ENCODE assay signal across 1 cellular context in the genomic region with DNA sequence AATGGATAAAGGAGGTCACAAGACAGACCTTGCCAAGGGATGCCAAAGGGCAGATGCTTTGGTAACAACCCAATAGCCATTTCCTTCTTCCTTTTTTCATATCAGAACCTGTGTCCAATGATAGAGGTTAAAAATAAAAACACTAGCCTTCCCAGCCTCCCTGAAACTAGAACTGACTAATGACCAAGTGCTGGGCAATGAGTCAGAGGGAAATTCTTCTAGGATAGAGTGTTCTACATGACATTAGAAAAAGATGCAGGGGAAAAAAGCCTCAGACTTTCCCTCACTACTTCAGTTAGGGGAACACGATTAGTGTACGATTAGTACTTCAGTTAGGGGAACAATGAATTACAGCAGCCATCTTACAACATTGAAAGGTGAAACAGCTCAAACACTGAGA.
TF ChIP-seq lines count a peak whose summit lies in the region.

No MANE protein-coding gene starts in this region.

TF ChIP-seq in GM12878, 131 proteins besides CTCF, POLR2A, EP300 and RAD21:
- TF ChIP-seq, protein P1, sequence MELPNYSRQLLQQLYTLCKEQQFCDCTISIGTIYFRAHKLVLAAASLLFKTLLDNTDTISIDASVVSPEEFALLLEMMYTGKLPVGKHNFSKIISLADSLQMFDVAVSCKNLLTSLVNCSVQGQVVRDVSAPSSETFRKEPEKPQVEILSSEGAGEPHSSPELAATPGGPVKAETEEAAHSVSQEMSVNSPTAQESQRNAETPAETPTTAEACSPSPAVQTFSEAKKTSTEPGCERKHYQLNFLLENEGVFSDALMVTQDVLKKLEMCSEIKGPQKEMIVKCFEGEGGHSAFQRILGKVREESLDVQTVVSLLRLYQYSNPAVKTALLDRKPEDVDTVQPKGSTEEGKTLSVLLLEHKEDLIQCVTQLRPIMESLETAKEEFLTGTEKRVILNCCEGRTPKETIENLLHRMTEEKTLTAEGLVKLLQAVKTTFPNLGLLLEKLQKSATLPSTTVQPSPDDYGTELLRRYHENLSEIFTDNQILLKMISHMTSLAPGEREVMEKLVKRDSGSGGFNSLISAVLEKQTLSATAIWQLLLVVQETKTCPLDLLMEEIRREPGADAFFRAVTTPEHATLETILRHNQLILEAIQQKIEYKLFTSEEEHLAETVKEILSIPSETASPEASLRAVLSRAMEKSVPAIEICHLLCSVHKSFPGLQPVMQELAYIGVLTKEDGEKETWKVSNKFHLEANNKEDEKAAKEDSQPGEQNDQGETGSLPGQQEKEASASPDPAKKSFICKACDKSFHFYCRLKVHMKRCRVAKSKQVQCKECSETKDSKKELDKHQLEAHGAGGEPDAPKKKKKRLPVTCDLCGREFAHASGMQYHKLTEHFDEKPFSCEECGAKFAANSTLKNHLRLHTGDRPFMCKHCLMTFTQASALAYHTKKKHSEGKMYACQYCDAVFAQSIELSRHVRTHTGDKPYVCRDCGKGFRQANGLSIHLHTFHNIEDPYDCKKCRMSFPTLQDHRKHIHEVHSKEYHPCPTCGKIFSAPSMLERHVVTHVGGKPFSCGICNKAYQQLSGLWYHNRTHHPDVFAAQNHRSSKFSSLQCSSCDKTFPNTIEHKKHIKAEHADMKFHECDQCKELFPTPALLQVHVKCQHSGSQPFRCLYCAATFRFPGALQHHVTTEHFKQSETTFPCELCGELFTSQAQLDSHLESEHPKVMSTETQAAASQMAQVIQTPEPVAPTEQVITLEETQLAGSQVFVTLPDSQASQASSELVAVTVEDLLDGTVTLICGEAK (IDR thresholded peaks at IDR 0.05; ENCODE audit: borderline replicate concordance): no peak
- TF ChIP-seq ETV6 (conservative IDR thresholded peaks at IDR 0.05 in 1 of 2, IDR thresholded peaks at IDR 0.05 in 1 of 2; ENCODE audit: borderline replicate concordance in 1 of 2, low read depth in 1 of 2) (no peak), EED (IDR thresholded peaks at IDR 0.05; ENCODE audit: low read depth) (no peak), ESRRA (IDR thresholded peaks at IDR 0.05; ENCODE audit: low read length) (no peak), ASH2L (IDR thresholded peaks at IDR 0.05; ENCODE audit: borderline replicate concordance, low read depth) (no peak), RFX5 (IDR thresholded peaks at IDR 0.05; ENCODE audit: low read depth, low read length) (no peak), YY1 (IDR thresholded peaks at IDR 0.05; ENCODE audit: low read depth, low read length) (no peak), TCF7 (IDR thresholded peaks at IDR 0.05; ENCODE audit: borderline replicate concordance) (no peak)
- TF ChIP-seq, protein P2, sequence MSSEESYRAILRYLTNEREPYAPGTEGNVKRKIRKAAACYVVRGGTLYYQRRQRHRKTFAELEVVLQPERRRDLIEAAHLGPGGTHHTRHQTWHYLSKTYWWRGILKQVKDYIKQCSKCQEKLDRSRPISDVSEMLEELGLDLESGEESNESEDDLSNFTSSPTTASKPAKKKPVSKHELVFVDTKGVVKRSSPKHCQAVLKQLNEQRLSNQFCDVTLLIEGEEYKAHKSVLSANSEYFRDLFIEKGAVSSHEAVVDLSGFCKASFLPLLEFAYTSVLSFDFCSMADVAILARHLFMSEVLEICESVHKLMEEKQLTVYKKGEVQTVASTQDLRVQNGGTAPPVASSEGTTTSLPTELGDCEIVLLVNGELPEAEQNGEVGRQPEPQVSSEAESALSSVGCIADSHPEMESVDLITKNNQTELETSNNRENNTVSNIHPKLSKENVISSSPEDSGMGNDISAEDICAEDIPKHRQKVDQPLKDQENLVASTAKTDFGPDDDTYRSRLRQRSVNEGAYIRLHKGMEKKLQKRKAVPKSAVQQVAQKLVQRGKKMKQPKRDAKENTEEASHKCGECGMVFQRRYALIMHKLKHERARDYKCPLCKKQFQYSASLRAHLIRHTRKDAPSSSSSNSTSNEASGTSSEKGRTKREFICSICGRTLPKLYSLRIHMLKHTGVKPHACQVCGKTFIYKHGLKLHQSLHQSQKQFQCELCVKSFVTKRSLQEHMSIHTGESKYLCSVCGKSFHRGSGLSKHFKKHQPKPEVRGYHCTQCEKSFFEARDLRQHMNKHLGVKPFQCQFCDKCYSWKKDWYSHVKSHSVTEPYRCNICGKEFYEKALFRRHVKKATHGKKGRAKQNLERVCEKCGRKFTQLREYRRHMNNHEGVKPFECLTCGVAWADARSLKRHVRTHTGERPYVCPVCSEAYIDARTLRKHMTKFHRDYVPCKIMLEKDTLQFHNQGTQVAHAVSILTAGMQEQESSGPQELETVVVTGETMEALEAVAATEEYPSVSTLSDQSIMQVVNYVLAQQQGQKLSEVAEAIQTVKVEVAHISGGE (CRISPR knock-in tag; IDR thresholded peaks at IDR 0.05): no peak
- TF ChIP-seq, protein P3, sequence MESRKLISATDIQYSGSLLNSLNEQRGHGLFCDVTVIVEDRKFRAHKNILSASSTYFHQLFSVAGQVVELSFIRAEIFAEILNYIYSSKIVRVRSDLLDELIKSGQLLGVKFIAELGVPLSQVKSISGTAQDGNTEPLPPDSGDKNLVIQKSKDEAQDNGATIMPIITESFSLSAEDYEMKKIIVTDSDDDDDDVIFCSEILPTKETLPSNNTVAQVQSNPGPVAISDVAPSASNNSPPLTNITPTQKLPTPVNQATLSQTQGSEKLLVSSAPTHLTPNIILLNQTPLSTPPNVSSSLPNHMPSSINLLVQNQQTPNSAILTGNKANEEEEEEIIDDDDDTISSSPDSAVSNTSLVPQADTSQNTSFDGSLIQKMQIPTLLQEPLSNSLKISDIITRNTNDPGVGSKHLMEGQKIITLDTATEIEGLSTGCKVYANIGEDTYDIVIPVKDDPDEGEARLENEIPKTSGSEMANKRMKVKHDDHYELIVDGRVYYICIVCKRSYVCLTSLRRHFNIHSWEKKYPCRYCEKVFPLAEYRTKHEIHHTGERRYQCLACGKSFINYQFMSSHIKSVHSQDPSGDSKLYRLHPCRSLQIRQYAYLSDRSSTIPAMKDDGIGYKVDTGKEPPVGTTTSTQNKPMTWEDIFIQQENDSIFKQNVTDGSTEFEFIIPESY (IDR thresholded peaks at IDR 0.05): no peak
- TF ChIP-seq, protein P4, sequence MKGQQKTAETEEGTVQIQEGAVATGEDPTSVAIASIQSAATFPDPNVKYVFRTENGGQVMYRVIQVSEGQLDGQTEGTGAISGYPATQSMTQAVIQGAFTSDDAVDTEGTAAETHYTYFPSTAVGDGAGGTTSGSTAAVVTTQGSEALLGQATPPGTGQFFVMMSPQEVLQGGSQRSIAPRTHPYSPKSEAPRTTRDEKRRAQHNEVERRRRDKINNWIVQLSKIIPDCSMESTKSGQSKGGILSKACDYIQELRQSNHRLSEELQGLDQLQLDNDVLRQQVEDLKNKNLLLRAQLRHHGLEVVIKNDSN (IDR thresholded peaks at IDR 0.05; ENCODE audit: borderline replicate concordance, extremely low read length, insufficient read depth, low read depth, low read length): no peak
- TF ChIP-seq, protein P5, sequence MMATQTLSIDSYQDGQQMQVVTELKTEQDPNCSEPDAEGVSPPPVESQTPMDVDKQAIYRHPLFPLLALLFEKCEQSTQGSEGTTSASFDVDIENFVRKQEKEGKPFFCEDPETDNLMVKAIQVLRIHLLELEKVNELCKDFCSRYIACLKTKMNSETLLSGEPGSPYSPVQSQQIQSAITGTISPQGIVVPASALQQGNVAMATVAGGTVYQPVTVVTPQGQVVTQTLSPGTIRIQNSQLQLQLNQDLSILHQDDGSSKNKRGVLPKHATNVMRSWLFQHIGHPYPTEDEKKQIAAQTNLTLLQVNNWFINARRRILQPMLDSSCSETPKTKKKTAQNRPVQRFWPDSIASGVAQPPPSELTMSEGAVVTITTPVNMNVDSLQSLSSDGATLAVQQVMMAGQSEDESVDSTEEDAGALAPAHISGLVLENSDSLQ (IDR thresholded peaks at IDR 0.05): no peak
